In the genomic region with DNA sequence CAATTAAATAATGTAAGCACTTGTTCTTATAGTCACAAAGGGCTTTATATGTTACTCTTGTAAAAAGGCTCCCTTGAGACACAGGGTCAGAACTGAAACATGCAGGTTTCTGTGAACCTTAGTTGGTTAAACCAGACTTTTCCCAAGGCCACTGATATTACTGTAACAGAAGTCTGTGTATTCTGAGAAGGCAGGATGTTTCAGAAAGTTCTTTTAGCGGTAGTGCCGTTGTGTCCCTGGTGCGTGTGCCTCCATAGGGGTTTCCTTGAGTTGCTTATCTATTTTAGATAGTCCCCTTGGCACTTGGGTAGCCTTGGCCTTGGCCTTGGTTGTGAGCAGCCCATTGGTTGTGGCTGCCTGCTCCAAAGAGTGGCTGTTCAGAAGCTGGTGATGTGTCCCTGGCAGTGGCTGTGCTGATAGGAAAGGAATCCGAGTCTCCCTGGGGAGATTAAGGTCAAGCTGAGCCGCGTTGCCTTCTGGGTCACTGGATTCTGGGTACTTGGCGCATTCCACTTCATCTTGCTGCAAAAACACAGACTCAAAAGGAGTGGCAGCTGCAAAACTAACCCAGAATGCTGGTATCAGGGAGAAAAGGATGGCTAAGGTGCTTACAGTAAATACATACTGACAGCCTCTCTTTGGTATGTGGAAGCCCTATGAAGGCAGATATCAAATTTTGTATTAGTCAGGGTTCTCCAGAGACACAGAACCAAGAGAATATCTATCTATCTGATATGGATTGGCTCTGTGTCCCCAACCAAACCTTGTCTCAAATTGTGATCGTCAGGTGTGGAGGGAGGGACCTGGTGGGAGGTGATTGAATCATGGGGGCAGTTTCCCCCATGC, we compare ENCODE assay signal across 14 cellular contexts.
DNase-seq lines count a peak whose midpoint lies in the region; ATAC-seq and TF ChIP-seq lines count a peak whose summit lies in the region.
"Had no signal": no experiment of that assay in that cellular context is flagged by ENCODE, and none has a peak within 500 bp of the region (broad histone marks: within the 10 kb centered on the region; RNA-seq: fewer than 3 reads in every experiment).

No MANE protein-coding gene starts in this region.

- WGBS in upper lobe of left lung, 2 donors, result 65% methylated on average over 8 of the region's 8 CpGs

- H3K9me3 ChIP-seq in tibial artery (no peaks in the 10 kb centered on the region), upper lobe of left lung (no peaks in the 10 kb centered on the region)
- H3K9me3 ChIP-seq: Caco-2 had no signal

- peak; percentile 77 for ATAC-seq in HG03095 (IDR thresholded peaks at IDR 0.05; ENCODE audit: unreplicated experiment)
- no peak for ATAC-seq in upper lobe of left lung (ENCODE audit: low FRiP score in 2 of 2)

- H3K36me3 ChIP-seq in tibial artery, result no peaks in the 10 kb centered on the region
- no peaks in the 10 kb centered on the region for H3K36me3 ChIP-seq in upper lobe of left lung
- H3K36me3 ChIP-seq: WERI-Rb-1 had no signal

- intact Hi-C loops in tibial artery (cut with DNase I; ENCODE audit: low total_unique reads), result loop anchor here (5.0 kb wide), 1 partner anchor 70 kb away; a partner anchor contains a TSS

- TF ChIP-seq POLR2A in upper lobe of left lung (IDR thresholded peaks at IDR 0.05), result no peak

- H3K4me1 ChIP-seq in tibial artery (peaks cover 0 to 45% (median 23%) of the 10 kb centered on the region in 4 donors), upper lobe of left lung (no peaks in the 10 kb centered on the region)
- H3K4me1 ChIP-seq: Caco-2 had no signal

- H3K4me3 ChIP-seq in cardiac fibroblast (replicated peaks in 1 of 2; ENCODE audit: low read depth in 2 of 2, low read length in 2 of 2) (no peak overlapping the region), tibial artery (no peak overlapping the region), upper lobe of left lung (no peak overlapping the region)

- no peak for TF ChIP-seq EP300 in upper lobe of left lung (IDR thresholded peaks at IDR 0.05)

- TF ChIP-seq CTCF in cardiac fibroblast (IDR thresholded peaks at IDR 0.05; ENCODE audit: low read depth, low read length) (no peak), tibial artery (IDR thresholded peaks at IDR 0.05) (no peak), upper lobe of left lung (IDR thresholded peaks at IDR 0.05) (no peak)

- no peaks in the 10 kb centered on the region for H3K27me3 ChIP-seq in tibial artery
- H3K27me3 ChIP-seq in upper lobe of left lung, result no peaks in the 10 kb centered on the region

- H3K27ac ChIP-seq in tibial artery, result peak overlapping the region; percentile 62 to 70
- no peak overlapping the region for H3K27ac ChIP-seq in upper lobe of left lung
- H3K27ac ChIP-seq: 22Rv1, WERI-Rb-1 had no signal

- peak; percentile 46 for DNase-seq in DMS 273 (lab: John Stamatoyannopoulos, UW; ENCODE audit: unreplicated experiment)
- no peak for DNase-seq in DMS 273 treated with DMSO at 0.1 percent for 48 hours (lab: John Stamatoyannopoulos, UW)
- peak; percentile 29 to 50 for DNase-seq in cardiac fibroblast (ENCODE audit: low read depth in 2 of 2)
- DNase-seq in tibial artery, result peak; percentile 25 to 86
- no peak for DNase-seq in NCI-H1417 (lab: John Stamatoyannopoulos, UW)
- DNase-seq in upper lobe of left lung, result no peak
- DNase-seq in DMS114 treated with DMSO at 0.1 percent for 48 hours (lab: John Stamatoyannopoulos, UW; ENCODE audit: unreplicated experiment), result no peak
- DNase-seq: activated T-cell treated with anti-CD3 and anti-CD28 coated beads, Interleukin-2, amount 50 U/mL, for 1 hour; Caco-2; endodermal cell; MM.1S; WERI-Rb-1 had no signal

Comparison
In these comparisons a context has a peak if more than half of its experiments do, and no peak if none do; other contexts are left out.
1. DNase-seq: peak in DMS 273 (single experiment), cardiac fibroblast (2 of 2) and tibial artery (2 of 2); none in DMS 273 treated with DMSO at 0.1 percent for 48 hours (single experiment), NCI-H1417 (0 of 3), upper lobe of left lung (0 of 2) and DMS114 treated with DMSO at 0.1 percent for 48 hours (single experiment).
2. H3K27ac ChIP-seq: peak in tibial artery (2 of 2); none in upper lobe of left lung (0 of 4).